In genomic region chr3:48188266-48189201, GRCh38 we compare ENCODE assay signal across 1 cellular context.
TF ChIP-seq lines count a peak whose summit lies in the region.

Gene CDC25A (minus strand): TSS chr3:48188417. CDS start chr3:48187947, 470 bp downstream.

TF ChIP-seq in HepG2, 621 proteins besides CTCF, POLR2A, EP300 and RAD21 (continued from another document and continues in another):
- TF ChIP-seq SOX13 (IDR thresholded peaks at IDR 0.05) (no peak), SOX13 (CRISPR knock-in tag; conservative IDR thresholded peaks at IDR 0.05 in 1 of 2, IDR thresholded peaks at IDR 0.05 in 1 of 2) (peak in 1 of 2 experiments; percentile 11; a peak in 1 of 4 replicates), MAZ (IDR thresholded peaks at IDR 0.05; ENCODE audit: borderline replicate concordance, low read depth, low read length) (peak; percentile 91), MAZ (CRISPR knock-in tag; IDR thresholded peaks at IDR 0.05; ENCODE audit: low read depth) (no peak), SMAD3 (CRISPR knock-in tag; IDR thresholded peaks at IDR 0.05) (no peak), MXD4 (CRISPR knock-in tag; IDR thresholded peaks at IDR 0.05) (peak; percentile 87), UBTF (CRISPR knock-in tag; IDR thresholded peaks at IDR 0.05) (no peak), ZBTB14 (CRISPR knock-in tag; IDR thresholded peaks at IDR 0.05) (no peak), ZNF775 (CRISPR knock-in tag; IDR thresholded peaks at IDR 0.05; ENCODE audit: borderline replicate concordance) (no peak), ZNF670 (CRISPR knock-in tag; IDR thresholded peaks at IDR 0.05; ENCODE audit: borderline replicate concordance) (peak; percentile 79; the same call in 1 of the 2 replicates), TIGD3 (CRISPR knock-in tag; IDR thresholded peaks at IDR 0.05; ENCODE audit: borderline replicate concordance) (no peak), CBX5 (CRISPR knock-in tag; IDR thresholded peaks at IDR 0.05; ENCODE audit: borderline replicate concordance) (no peak), AHDC1 (CRISPR knock-in tag; IDR thresholded peaks at IDR 0.05; ENCODE audit: borderline replicate concordance) (0 out of 2 replicates have a peak, but pooled peaks have one; percentile 32), SP5 (CRISPR knock-in tag; IDR thresholded peaks at IDR 0.05; ENCODE audit: borderline replicate concordance, low read depth) (no peak; the same call in 1 of the 2 replicates), MYPOP (CRISPR knock-in tag; IDR thresholded peaks at IDR 0.05) (0 out of 2 replicates have a peak, but pooled peaks have one; percentile 44), NFATC3 (CRISPR knock-in tag; IDR thresholded peaks at IDR 0.05) (no peak), CSRNP1 (CRISPR knock-in tag; IDR thresholded peaks at IDR 0.05) (no peak; the same call in 1 of the 2 replicates), BATF2 (CRISPR knock-in tag; IDR thresholded peaks at IDR 0.05) (no peak), HMG20A (CRISPR knock-in tag; IDR thresholded peaks at IDR 0.05; ENCODE audit: borderline replicate concordance) (no peak), ADNP (CRISPR knock-in tag; IDR thresholded peaks at IDR 0.05) (no peak), FLYWCH1 (CRISPR knock-in tag; IDR thresholded peaks at IDR 0.05) (no peak), IRF9 (CRISPR knock-in tag; IDR thresholded peaks at IDR 0.05; ENCODE audit: borderline replicate concordance) (peak; percentile 68; the same call in 1 of the 2 replicates), ZNF136 (CRISPR knock-in tag; IDR thresholded peaks at IDR 0.05; ENCODE audit: low read depth) (0 out of 2 replicates have a peak, but pooled peaks have one; percentile 42), ZNF761 (CRISPR knock-in tag; conservative IDR thresholded peaks at IDR 0.05) (no peak), MTA1 (CRISPR knock-in tag; IDR thresholded peaks at IDR 0.05; ENCODE audit: borderline replicate concordance) (no peak), ZBTB1 (CRISPR knock-in tag; IDR thresholded peaks at IDR 0.05; ENCODE audit: borderline replicate concordance) (no peak), ZNF382 (CRISPR knock-in tag; IDR thresholded peaks at IDR 0.05; ENCODE audit: borderline replicate concordance) (no peak), HNF1B (CRISPR knock-in tag; IDR thresholded peaks at IDR 0.05) (peak; percentile 83), RFXAP (CRISPR knock-in tag; IDR thresholded peaks at IDR 0.05; ENCODE audit: borderline replicate concordance) (no peak), ZNF260 (CRISPR knock-in tag; IDR thresholded peaks at IDR 0.05; ENCODE audit: borderline replicate concordance, low read depth) (no peak), ZNF580 (CRISPR knock-in tag; IDR thresholded peaks at IDR 0.05; ENCODE audit: borderline replicate concordance, low read depth) (0 out of 2 replicates have a peak, but pooled peaks have one; percentile 20), ATF5 (CRISPR knock-in tag; IDR thresholded peaks at IDR 0.05; ENCODE audit: low read depth) (no peak), ZFP36 (IDR thresholded peaks at IDR 0.05; ENCODE audit: borderline replicate concordance, low read depth, low read length, partially characterized antibody) (no peak), PHF8 (CRISPR knock-in tag; IDR thresholded peaks at IDR 0.05) (peak; percentile 85), ZNF766 (CRISPR knock-in tag; IDR thresholded peaks at IDR 0.05; ENCODE audit: borderline replicate concordance) (0 out of 2 replicates have a peak, but pooled peaks have one; percentile 22)
